In genomic region chr1:190484045-190484444, GRCh38 we compare ENCODE assay signal across 2 cellular contexts.
TF ChIP-seq lines count a peak whose summit lies in the region.

No MANE protein-coding gene starts in this region.

TF ChIP-seq in WTC11, 78 proteins besides CTCF, POLR2A, EP300 and RAD21:
- no peak for TF ChIP-seq ZNF317 (CRISPR knock-in tag; IDR thresholded peaks at IDR 0.05; ENCODE audit: borderline replicate concordance, low read depth)
- TF ChIP-seq, protein P1, sequence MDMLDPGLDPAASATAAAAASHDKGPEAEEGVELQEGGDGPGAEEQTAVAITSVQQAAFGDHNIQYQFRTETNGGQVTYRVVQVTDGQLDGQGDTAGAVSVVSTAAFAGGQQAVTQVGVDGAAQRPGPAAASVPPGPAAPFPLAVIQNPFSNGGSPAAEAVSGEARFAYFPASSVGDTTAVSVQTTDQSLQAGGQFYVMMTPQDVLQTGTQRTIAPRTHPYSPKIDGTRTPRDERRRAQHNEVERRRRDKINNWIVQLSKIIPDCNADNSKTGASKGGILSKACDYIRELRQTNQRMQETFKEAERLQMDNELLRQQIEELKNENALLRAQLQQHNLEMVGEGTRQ (CRISPR knock-in tag; IDR thresholded peaks at IDR 0.05) = peak; percentile 61
- TF ChIP-seq USF1 (CRISPR knock-in tag; IDR thresholded peaks at IDR 0.05) = 0 out of 2 replicates have a peak, but pooled peaks have one; percentile 34
TF ChIP-seq in WTC11: peak in this region for 2.

TF ChIP-seq in H1, 55 proteins besides CTCF, POLR2A, EP300 and RAD21:
- TF ChIP-seq, protein P1 (IDR thresholded peaks at IDR 0.05; ENCODE audit: low read length) = peak; percentile 41; the same call in 1 of the 2 replicates
- no peak for TF ChIP-seq PHF8 (conservative IDR thresholded peaks at IDR 0.05; ENCODE audit: low read depth, low read length)
TF ChIP-seq in H1: peak in this region for 1.
